9 cellular contexts compared by ENCODE assay signal in the genomic region with DNA sequence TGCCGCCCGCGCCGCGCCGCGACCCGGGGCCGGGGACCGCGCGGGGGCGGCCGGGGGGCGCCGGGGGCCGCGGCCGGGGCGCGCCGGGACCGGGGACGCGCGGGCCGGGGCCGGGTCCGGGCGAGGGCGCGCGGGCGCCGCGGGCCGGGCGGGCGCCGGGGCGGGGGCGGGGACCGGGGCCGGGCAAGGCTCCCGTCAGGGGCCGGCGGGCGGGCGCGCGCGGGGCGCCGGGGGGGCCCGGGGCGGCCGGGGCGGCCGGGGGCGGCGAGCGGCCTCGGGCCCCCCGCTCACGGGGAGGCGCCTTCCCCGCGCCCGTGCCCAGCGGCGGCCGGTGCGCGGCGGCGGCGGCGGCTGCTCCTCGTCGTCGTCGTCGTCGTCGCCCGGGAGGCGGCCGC. TPM values are rescaled to one million over a fixed set of nuclear protein-coding genes. Genes with fewer than 3 reads are reported as not detected.
DNase-seq lines count a peak whose midpoint lies in the region; ATAC-seq and TF ChIP-seq lines count a peak whose summit lies in the region.
"Had no signal": no experiment of that assay in that cellular context is flagged by ENCODE, and none has a peak within 500 bp of the region (broad histone marks: within the 10 kb centered on the region; RNA-seq: fewer than 3 reads in every experiment).

No MANE protein-coding gene starts in this region.

- H3K4me3 Mint-ChIP-seq in T-helper 1 cell treated with Interleukin-12 subunit alpha and Interleukin-12 subunit beta and Interleukin-4 antibody, amounts not matched to agents 30 μg/mL and 1 μg/mL, for 36 hours: peak overlapping the region; percentile 57

- peak overlapping the region; percentile 29 to 59 for H3K4me3 ChIP-seq in gastroesophageal sphincter
- H3K4me3 ChIP-seq in skin epidermis: peak overlapping the region; percentile 33 to 50 (median 43)
- H3K4me3 ChIP-seq in adrenal gland: peak overlapping the region in 1 of 4 donors; percentile 66

- H3K36me3 ChIP-seq in gastroesophageal sphincter: no peaks in the 10 kb centered on the region
- no peaks in the 10 kb centered on the region for H3K36me3 ChIP-seq in adrenal gland (replicated peaks in 1 of 2)

- H3K4me1 ChIP-seq in gastroesophageal sphincter: peaks cover 0 to 54% (median 27%) of the 10 kb centered on the region in 3 donors
- H3K4me1 ChIP-seq in adrenal gland (replicated peaks in 1 of 2): peaks cover 35 to 41% of the 10 kb centered on the region in 2 donors

- H3K27ac ChIP-seq in gastroesophageal sphincter (peak overlapping the region in 3 of 4 donors; percentile 77 to 93 (median 82)), skin epidermis (peak overlapping the region in 7 of 21 experiments; percentile 2 to 76 (median 51)), adrenal gland (peak overlapping the region in 1 of 5 donors; percentile 96)

- peaks cover 24% of the 10 kb centered on the region for H3K4me1 Mint-ChIP-seq in T-helper 1 cell treated with Interleukin-12 subunit alpha and Interleukin-12 subunit beta and Interleukin-4 antibody, amounts not matched to agents 30 μg/mL and 1 μg/mL, for 36 hours (ENCODE audit: low read depth)

- no peaks in the 10 kb centered on the region for H3K9me3 ChIP-seq in gastroesophageal sphincter
- no peaks in the 10 kb centered on the region for H3K9me3 ChIP-seq in adrenal gland (replicated peaks in 1 of 3)

- intact Hi-C loops in adrenal gland (cut with DNase I): loop anchor here (5.0 to 10.0 kb wide), 2 partner anchors 77 to 80 kb away; no protein-coding TSS in a partner anchor

- no peaks in the 10 kb centered on the region for H3K27me3 ChIP-seq in gastroesophageal sphincter
- no peaks in the 10 kb centered on the region for H3K27me3 ChIP-seq in adrenal gland

- no peak for TF ChIP-seq POLR2A in gastroesophageal sphincter (IDR thresholded peaks at IDR 0.05)
- TF ChIP-seq POLR2A in adrenal gland (IDR thresholded peaks at IDR 0.05): no peak

- TF ChIP-seq EP300 in gastroesophageal sphincter (IDR thresholded peaks at IDR 0.05): no peak

- no peak overlapping the region for H3K27ac Mint-ChIP-seq in T-helper 1 cell treated with Interleukin-12 subunit alpha and Interleukin-12 subunit beta and Interleukin-4 antibody, amounts not matched to agents 30 μg/mL and 1 μg/mL, for 36 hours
- H3K27ac Mint-ChIP-seq: activated naive CD8-positive, alpha-beta T cell treated with anti-CD3 and anti-CD28 coated beads, Interleukin-2, amount 10 ng/mL, durations not matched to agents 7 days and 5 days had no signal

- no CpG with 5 or more reads among the region's 88 CpGs for WGBS in gastroesophageal sphincter (ENCODE audit: low coverage in 1 of 2), 2 donors
- WGBS in adrenal gland, 4 donors: 0 to 1% methylated on average over 42 to 78 of the region's 88 CpGs; no CpG with 5 or more reads in 2 of the 4 donors

- no peak for TF ChIP-seq CTCF in gastroesophageal sphincter (IDR thresholded peaks at IDR 0.05)
- TF ChIP-seq CTCF in adrenal gland (IDR thresholded peaks at IDR 0.05): no peak

- DNase-seq in adrenal gland: no peak
- no peak for DNase-seq in NCI-H345 (lab: John Stamatoyannopoulos, UW)
- DNase-seq in dedifferentiated amniotic fluid mesenchymal stem cell (ENCODE audit: extremely low spot score): no peak

- H3K9me3 Mint-ChIP-seq in T-helper 1 cell treated with Interleukin-12 subunit alpha and Interleukin-12 subunit beta and Interleukin-4 antibody, amounts not matched to agents 30 μg/mL and 1 μg/mL, for 36 hours: no peaks in the 10 kb centered on the region
- H3K9me3 Mint-ChIP-seq: activated naive CD8-positive, alpha-beta T cell treated with anti-CD3 and anti-CD28 coated beads, Interleukin-2, amount 10 ng/mL, durations not matched to agents 7 days and 5 days had no signal

- ATAC-seq in GM21723 (IDR thresholded peaks at IDR 0.05; ENCODE audit: unreplicated experiment) (peak; percentile 6), gastroesophageal sphincter (no peak), HG03135 (IDR thresholded peaks at IDR 0.05; ENCODE audit: unreplicated experiment) (no peak)

- no peaks in the 10 kb centered on the region for H3K36me3 Mint-ChIP-seq in T-helper 1 cell treated with Interleukin-12 subunit alpha and Interleukin-12 subunit beta and Interleukin-4 antibody, amounts not matched to agents 30 μg/mL and 1 μg/mL, for 36 hours (ENCODE audit: low read depth)
- H3K36me3 Mint-ChIP-seq: activated naive CD8-positive, alpha-beta T cell treated with anti-CD3 and anti-CD28 coated beads, Interleukin-2, amount 10 ng/mL, durations not matched to agents 7 days and 5 days had no signal

- H3K27me3 Mint-ChIP-seq in T-helper 1 cell treated with Interleukin-12 subunit alpha and Interleukin-12 subunit beta and Interleukin-4 antibody, amounts not matched to agents 30 μg/mL and 1 μg/mL, for 36 hours (ENCODE audit: low read depth): peaks cover 52% of the 10 kb centered on the region

RNA-seq across cellular contexts. Expression of gene ZCCHC14, which starts 0.6 kb away (rescaled TPM):
- total RNA-seq in gastroesophageal sphincter (10 to 100 TPM; 15.5 to 24.9 (median 19.9) TPM), adrenal gland (10 to 100 TPM; 17.9 to 49.8 (median 35.2) TPM)
- polyA plus RNA-seq in adrenal gland: 10 to 100 TPM; 10.6 to 26.3 (median 20.2) TPM
